In the genomic region with DNA sequence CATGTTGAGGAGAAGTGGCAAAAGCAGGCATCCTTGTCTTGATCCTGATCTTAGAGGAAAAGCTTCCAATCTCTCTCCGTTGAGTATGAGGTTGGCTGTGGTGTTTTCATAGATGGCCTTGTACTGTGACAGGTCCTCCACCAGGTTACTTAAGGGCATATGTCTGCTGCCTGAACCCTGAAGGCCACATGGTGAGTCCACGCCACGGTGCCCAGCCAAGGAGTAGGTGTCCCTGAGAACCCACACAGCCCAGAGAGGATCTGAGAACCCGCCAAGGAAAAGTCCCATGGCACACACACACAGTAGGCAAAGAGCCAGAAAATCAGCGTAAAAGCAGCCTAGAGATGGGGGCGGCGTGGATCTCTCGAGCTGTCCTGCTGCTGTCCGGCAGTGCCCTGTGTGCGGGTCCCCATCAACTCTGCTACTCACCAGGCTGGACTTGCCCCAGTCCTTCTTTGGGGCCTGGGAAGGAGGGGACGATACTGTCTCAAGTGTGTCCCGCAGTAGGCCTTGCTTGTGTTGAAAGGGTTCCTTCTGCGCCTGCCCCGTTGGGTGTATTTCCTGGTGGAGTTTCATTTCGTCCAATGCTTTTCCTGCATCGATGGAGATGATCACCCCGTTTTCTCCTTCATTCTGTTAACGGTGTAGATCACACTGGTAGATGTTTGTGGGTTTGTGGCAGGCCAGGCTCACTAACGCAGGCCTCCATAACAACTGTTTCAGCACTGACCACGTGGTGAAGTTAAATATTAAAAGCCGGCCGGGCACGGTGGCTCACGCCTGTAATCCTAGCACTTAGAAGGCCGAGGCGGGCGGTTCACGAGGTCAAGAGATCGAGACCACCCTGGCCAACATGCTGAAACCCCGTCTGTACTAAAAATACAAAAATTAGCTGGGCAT, we compare ENCODE assay signal across 21 cellular contexts.
A peak's percentile ranks its signal among the peaks of the same experiment; 100 is the strongest.
DNase-seq lines count a peak whose midpoint lies in the region; ATAC-seq lines count a peak whose summit lies in the region.
"Had no signal": no experiment of that assay in that cellular context is flagged by ENCODE, and none has a peak within 500 bp of the region (broad histone marks: within the 10 kb centered on the region; RNA-seq: fewer than 3 reads in every experiment).

No MANE protein-coding gene starts in this region.

- peaks cover 5% of the 10 kb centered on the region for H3K36me3 ChIP-seq in CD4-positive, alpha-beta memory T cell (ENCODE audit: insufficient read depth, low read length)
- H3K36me3 ChIP-seq: HAP-1, ovary, SJCRH30, suprapubic skin had no signal

- peaks cover 35% of the 10 kb centered on the region for H3K4me1 ChIP-seq in CD4-positive, alpha-beta memory T cell (ENCODE audit: insufficient read depth, low read length)
- H3K4me1 ChIP-seq: HAP-1 had no signal

- no peaks in the 10 kb centered on the region for H3K27me3 Mint-ChIP-seq in CD4-positive, alpha-beta memory T cell
- H3K27me3 Mint-ChIP-seq in activated T-helper 1 cell treated with anti-CD3 and anti-CD28 coated beads, Interleukin-12 subunit alpha, Interleukin-12 subunit beta, Interleukin-2, Interleukin-4 antibody, amounts not matched to agents 30 ng/mL and 10 ng/mL and 1 ng/mL, durations not matched to agents 14 hours and 24 hours and 36 hours (ENCODE audit: insufficient read depth): no peaks in the 10 kb centered on the region
- no peaks in the 10 kb centered on the region for H3K27me3 Mint-ChIP-seq in natural killer cell treated with Interleukin-12 subunit alpha and Interleukin-12 subunit beta and Interleukin-15 and Interleukin-18, amount 100 ng/mL, for 72 hours
- H3K27me3 Mint-ChIP-seq: CD4-positive, alpha-beta T cell had no signal

- CTCF ChIA-PET in CD4-positive, alpha-beta memory T cell (lab: Charles Lee; ENCODE audit: partially characterized antibody): interaction anchor here (1.2 kb wide), 1 partner anchor 42 kb away, joined by 3 read pairs; no protein-coding TSS in a partner anchor

- peak overlapping the region in 6 of 7 donors; percentile 45 to 90 (median 80) for H3K27ac Mint-ChIP-seq in CD4-positive, alpha-beta memory T cell
- peak overlapping the region; percentile 31 for H3K27ac Mint-ChIP-seq in activated T-helper 1 cell treated with anti-CD3 and anti-CD28 coated beads, Interleukin-12 subunit alpha, Interleukin-12 subunit beta, Interleukin-2, Interleukin-4 antibody, amounts not matched to agents 30 ng/mL and 10 ng/mL and 1 ng/mL, durations not matched to agents 14 hours and 24 hours and 36 hours
- H3K27ac Mint-ChIP-seq in natural killer cell treated with Interleukin-12 subunit alpha and Interleukin-12 subunit beta and Interleukin-15 and Interleukin-18, amount 100 ng/mL, for 72 hours: peak overlapping the region; percentile 10 to 59

- POLR2A ChIA-PET in CD4-positive, alpha-beta memory T cell (lab: Charles Lee; ENCODE audit: partially characterized antibody): no interaction called here

- no peaks in the 10 kb centered on the region for H3K9me3 ChIP-seq in CD4-positive, alpha-beta memory T cell (ENCODE audit: control insufficient read depth in 1 of 2, low read length in 2 of 2)
- H3K9me3 ChIP-seq: HAP-1, ovary, right atrium auricular region, SJCRH30, suprapubic skin had no signal

- no peak overlapping the region for H3K27ac ChIP-seq in CD4-positive, alpha-beta memory T cell (ENCODE audit: low read depth, low read length)
- H3K27ac ChIP-seq: ovary, PC-9, right atrium auricular region, SJCRH30, suprapubic skin had no signal

- H3K4me1 Mint-ChIP-seq in CD4-positive, alpha-beta memory T cell: peaks cover 33 to 62% (median 49%) of the 10 kb centered on the region in 4 donors
- peaks cover 32% of the 10 kb centered on the region for H3K4me1 Mint-ChIP-seq in activated T-helper 1 cell treated with anti-CD3 and anti-CD28 coated beads, Interleukin-12 subunit alpha, Interleukin-12 subunit beta, Interleukin-2, Interleukin-4 antibody, amounts not matched to agents 30 ng/mL and 10 ng/mL and 1 ng/mL, durations not matched to agents 14 hours and 24 hours and 36 hours (ENCODE audit: low read depth)
- peaks cover 18 to 42% of the 10 kb centered on the region in 2 donors for H3K4me1 Mint-ChIP-seq in natural killer cell treated with Interleukin-12 subunit alpha and Interleukin-12 subunit beta and Interleukin-15 and Interleukin-18, amount 100 ng/mL, for 72 hours (ENCODE audit: low read depth in 2 of 2)

- H3K9me3 Mint-ChIP-seq in CD4-positive, alpha-beta memory T cell: peaks cover 0 to 22% (median 0%) of the 10 kb centered on the region in 8 donors
- no peaks in the 10 kb centered on the region for H3K9me3 Mint-ChIP-seq in activated T-helper 1 cell treated with anti-CD3 and anti-CD28 coated beads, Interleukin-12 subunit alpha, Interleukin-12 subunit beta, Interleukin-2, Interleukin-4 antibody, amounts not matched to agents 30 ng/mL and 10 ng/mL and 1 ng/mL, durations not matched to agents 14 hours and 24 hours and 36 hours
- no peaks in the 10 kb centered on the region for H3K9me3 Mint-ChIP-seq in natural killer cell treated with Interleukin-12 subunit alpha and Interleukin-12 subunit beta and Interleukin-15 and Interleukin-18, amount 100 ng/mL, for 72 hours
- H3K9me3 Mint-ChIP-seq: CD4-positive, alpha-beta T cell had no signal

- no peak overlapping the region for H3K4me3 ChIP-seq in CD4-positive, alpha-beta memory T cell (ENCODE audit: low read length in 2 of 2)
- H3K4me3 ChIP-seq: HAP-1, ovary, PC-9, right atrium auricular region, SJCRH30, suprapubic skin had no signal

- H3K27me3 ChIP-seq in CD4-positive, alpha-beta memory T cell (ENCODE audit: insufficient read depth, low read length): no peaks in the 10 kb centered on the region
- H3K27me3 ChIP-seq: ovary, right atrium auricular region, SJCRH30, suprapubic skin had no signal

- peak; percentile 58 for DNase-seq in activated effector memory CD4-positive, alpha-beta T cell treated with anti-CD3 and anti-CD28 coated beads, Interleukin-2, amount 50 U/mL, for 16 hours
- DNase-seq in activated effector memory CD4-positive, alpha-beta T cell treated with Interleukin-2 at 50 U/mL for 16 hours: no peak
- DNase-seq in CD4-positive, alpha-beta memory T cell: no peak
- no peak for DNase-seq in activated T-helper 1 cell treated with anti-CD3 and anti-CD28 coated beads, Interleukin-12 subunit alpha, Interleukin-12 subunit beta, Interleukin-2, Interleukin-4 antibody, amounts not matched to agents 30 ng/mL and 10 ng/mL and 1 ng/mL, durations not matched to agents 14 hours and 24 hours and 36 hours (ENCODE audit: low spot score)
- no peak for DNase-seq in natural killer cell treated with Interleukin-12 subunit alpha and Interleukin-12 subunit beta and Interleukin-15 and Interleukin-18, amount 100 ng/mL, for 72 hours (ENCODE audit: low spot score)
- no peak for DNase-seq in NCI-H2081 treated with DMSO at 0.1 percent for 48 hours (lab: John Stamatoyannopoulos, UW)
- DNase-seq: activated T-cell treated with anti-CD3 and anti-CD28 coated beads, Interleukin-2, amount 50 U/mL, for 1 hour; CD4-positive, alpha-beta T cell; GF-D8; mesenchymal stem cell; MM.1S; NCI-H1436; NCI-H510A treated with DMSO at 0.1 percent for 48 hours; ovary; PC-9; SJCRH30 had no signal

- intact Hi-C loops in CD4-positive, alpha-beta memory T cell (cut with micrococcal nuclease): no loop called here
- intact Hi-C loops in activated T-helper 1 cell treated with anti-CD3 and anti-CD28 coated beads, Interleukin-12 subunit alpha, Interleukin-12 subunit beta, Interleukin-2, Interleukin-4 antibody, amounts not matched to agents 30 ng/mL and 10 ng/mL and 1 ng/mL, durations not matched to agents 14 hours and 24 hours and 36 hours (cut with micrococcal nuclease): no loop called here

- peaks cover 19 to 46% of the 10 kb centered on the region in 2 donors for H3K36me3 Mint-ChIP-seq in CD4-positive, alpha-beta memory T cell
- H3K36me3 Mint-ChIP-seq in activated T-helper 1 cell treated with anti-CD3 and anti-CD28 coated beads, Interleukin-12 subunit alpha, Interleukin-12 subunit beta, Interleukin-2, Interleukin-4 antibody, amounts not matched to agents 30 ng/mL and 10 ng/mL and 1 ng/mL, durations not matched to agents 14 hours and 24 hours and 36 hours (ENCODE audit: low read depth): peaks cover 26% of the 10 kb centered on the region
- H3K36me3 Mint-ChIP-seq in natural killer cell treated with Interleukin-12 subunit alpha and Interleukin-12 subunit beta and Interleukin-15 and Interleukin-18, amount 100 ng/mL, for 72 hours: no peaks in the 10 kb centered on the region

- peak overlapping the region in 4 of 8 donors; percentile 10 to 65 (median 32) for H3K4me3 Mint-ChIP-seq in CD4-positive, alpha-beta memory T cell
- H3K4me3 Mint-ChIP-seq in activated T-helper 1 cell treated with anti-CD3 and anti-CD28 coated beads, Interleukin-12 subunit alpha, Interleukin-12 subunit beta, Interleukin-2, Interleukin-4 antibody, amounts not matched to agents 30 ng/mL and 10 ng/mL and 1 ng/mL, durations not matched to agents 14 hours and 24 hours and 36 hours: no peak overlapping the region
- no peak overlapping the region for H3K4me3 Mint-ChIP-seq in natural killer cell treated with Interleukin-12 subunit alpha and Interleukin-12 subunit beta and Interleukin-15 and Interleukin-18, amount 100 ng/mL, for 72 hours
- H3K4me3 Mint-ChIP-seq: CD4-positive, alpha-beta T cell had no signal

- no peak for ATAC-seq in natural killer cell treated with Interleukin-12 subunit alpha and Interleukin-12 subunit beta and Interleukin-15 and Interleukin-18, amount 100 ng/mL, for 72 hours
- no peak for ATAC-seq in GM21360 (IDR thresholded peaks at IDR 0.05; ENCODE audit: unreplicated experiment)
- no peak for ATAC-seq in HG03571 (IDR thresholded peaks at IDR 0.05; ENCODE audit: unreplicated experiment)
